ENCODE assay signal across 2 cellular contexts in genomic region chr6:163958646-163959045, GRCh38.
TF ChIP-seq lines count a peak whose summit lies in the region.

No MANE protein-coding gene starts in this region.

TF ChIP-seq in IMR-90, 13 proteins besides CTCF, POLR2A, EP300 and RAD21:
- TF ChIP-seq USF2 (IDR thresholded peaks at IDR 0.05; ENCODE audit: low read depth, low read length) (no peak), RCOR1 (IDR thresholded peaks at IDR 0.05; ENCODE audit: insufficient replicate concordance, low read length) (no peak), CHD1 (IDR thresholded peaks at IDR 0.05; ENCODE audit: low read depth, low read length) (no peak), CEBPB (IDR thresholded peaks at IDR 0.05; ENCODE audit: low read depth, low read length) (no peak), ELK1 (IDR thresholded peaks at IDR 0.05; ENCODE audit: borderline replicate concordance, low read depth, low read length) (no peak), FOS (IDR thresholded peaks at IDR 0.05; ENCODE audit: low read depth, low read length) (no peak), RFX5 (IDR thresholded peaks at IDR 0.05; ENCODE audit: low read depth, low read length) (no peak), NFE2L2 (IDR thresholded peaks at IDR 0.05; ENCODE audit: low read depth, low read length) (no peak)
TF ChIP-seq in IMR-90: peak in this region for 0.

TF ChIP-seq in H1, 55 proteins besides CTCF, POLR2A, EP300 and RAD21:
- no peak for TF ChIP-seq BACH1 (IDR thresholded peaks at IDR 0.05; ENCODE audit: low read length)
- TF ChIP-seq POU5F1 (IDR thresholded peaks at IDR 0.05; ENCODE audit: low read depth, low read length) = no peak
- no peak for TF ChIP-seq TAF7 (optimal IDR thresholded peaks at IDR 0.05; ENCODE audit: borderline replicate concordance, low read depth, low read length)
- no peak for TF ChIP-seq RNF2 (IDR thresholded peaks at IDR 0.05; ENCODE audit: borderline replicate concordance, low read depth, low read length, missing control alignments, poor library complexity, severe bottlenecking)
- TF ChIP-seq SP2 (IDR thresholded peaks at IDR 0.05; ENCODE audit: low read length) = no peak
- no peak for TF ChIP-seq SUZ12 (IDR thresholded peaks at IDR 0.05; ENCODE audit: low read length)
- TF ChIP-seq GABPA (IDR thresholded peaks at IDR 0.05; ENCODE audit: borderline replicate concordance, insufficient read depth, low read length) = no peak
- no peak for TF ChIP-seq KDM4A (IDR thresholded peaks at IDR 0.05; ENCODE audit: low read depth, low read length, severe bottlenecking)
- no peak for TF ChIP-seq CTBP2 (IDR thresholded peaks at IDR 0.05; ENCODE audit: borderline replicate concordance, insufficient read depth, insufficient read length, low read length)
- TF ChIP-seq CHD2 (IDR thresholded peaks at IDR 0.05; ENCODE audit: low read length) = no peak
TF ChIP-seq in H1: peak in this region for 0.
